ENCODE assay signal across 5 cellular contexts in the genomic region with DNA sequence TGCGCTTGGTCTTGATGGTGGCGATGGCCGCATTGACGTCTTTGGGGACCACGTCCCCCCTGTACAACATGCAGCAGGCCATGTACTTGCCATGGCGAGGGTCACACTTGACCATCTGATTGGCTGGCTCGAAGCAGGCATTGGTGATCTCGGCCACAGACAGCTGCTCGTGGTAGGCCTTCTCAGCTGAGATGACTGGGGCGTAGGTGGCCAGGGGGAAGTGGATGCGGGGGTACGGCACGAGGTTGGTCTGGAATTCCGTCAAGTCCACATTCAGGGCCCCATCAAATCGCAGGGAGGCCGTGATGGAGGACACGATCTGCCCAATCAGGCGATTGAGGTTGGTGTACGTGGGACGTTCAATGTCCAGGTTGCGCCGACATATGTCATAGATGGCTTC. TPM values are rescaled to one million over a fixed set of nuclear protein-coding genes. Genes with fewer than 3 reads are reported as not detected.
"Had no signal": no experiment of that assay in that cellular context is flagged by ENCODE, and none has a peak within 500 bp of the region (broad histone marks: within the 10 kb centered on the region; RNA-seq: fewer than 3 reads in every experiment).

No MANE protein-coding gene starts in this region.

RNA-seq across cellular contexts. Expression of gene TUBA3E, which starts 4.4 kb away (rescaled TPM):
- total RNA-seq: MCF 10A, NCI-H460, OCI-LY7, Peyer's patch, SJSA1 had no signal

RNA-seq across cellular contexts. Expression of gene CCDC74B, which starts 48.9 kb away (rescaled TPM):
- total RNA-seq: MCF 10A had no signal
